Comparison of ENCODE assay signal across 20 cellular contexts in the genomic region with DNA sequence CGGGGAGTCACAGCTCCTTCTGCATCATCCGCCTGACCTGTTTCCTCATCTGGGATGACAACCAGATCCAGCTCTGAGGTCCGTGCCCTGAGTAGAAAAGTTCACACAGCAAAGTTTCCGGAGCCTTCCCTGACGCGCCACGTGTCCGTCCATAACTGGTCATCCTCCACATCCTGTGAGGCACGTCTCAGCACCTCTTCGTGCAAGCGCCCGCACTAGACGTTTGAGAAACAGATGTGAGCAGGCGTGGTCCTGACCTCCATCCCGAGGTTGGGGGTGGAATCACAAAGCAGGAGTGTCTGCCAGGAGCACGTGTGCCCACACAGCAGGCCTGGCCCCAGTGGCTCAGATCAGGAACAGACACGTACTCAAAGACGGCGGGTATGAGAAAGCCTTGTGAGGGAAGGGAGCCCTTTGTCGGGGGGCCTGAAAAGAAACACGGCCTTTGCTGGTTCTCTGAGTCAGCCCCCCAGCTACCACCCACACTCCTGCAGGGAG.
A peak's percentile ranks its signal among the peaks of the same experiment; 100 is the strongest.
DNase-seq lines count a peak whose midpoint lies in the region; ATAC-seq, FAIRE-seq and TF ChIP-seq lines count a peak whose summit lies in the region.
"Had no signal": no experiment of that assay in that cellular context is flagged by ENCODE, and none has a peak within 500 bp of the region (broad histone marks: within the 10 kb centered on the region; RNA-seq: fewer than 3 reads in every experiment).

No MANE protein-coding gene starts in this region.

- H3K27ac ChIP-seq in H1 (ENCODE audit: low read depth, low read length) (no peak overlapping the region), trophoblast cell (ENCODE audit: low read depth, low read length) (no peak overlapping the region)
- H3K27ac ChIP-seq: 22Rv1, A549, C4-2B had no signal

- no peak overlapping the region for H3K4me3 Mint-ChIP-seq in activated CD4-positive, alpha-beta T cell treated with anti-CD3 and anti-CD28 coated beads for 36 hours
- H3K4me3 Mint-ChIP-seq: CD4-positive, alpha-beta T cell had no signal

- CTCF ChIA-PET in activated CD4-positive, alpha-beta T cell treated with anti-CD3 and anti-CD28 coated beads for 36 hours (lab: Charles Lee) = interaction anchor here (0.6 kb wide), 1 partner anchor 1079 kb away, joined by 3 read pairs; no protein-coding TSS in a partner anchor
- CTCF ChIA-PET in H1 (lab: Charles Lee; ENCODE audit: partially characterized antibody) = interaction anchor here (0.6 to 0.7 kb wide), 2 partner anchors 12 to 20 kb away, joined by 3 read pairs; no protein-coding TSS in a partner anchor

- no peaks in the 10 kb centered on the region for H3K23me2 ChIP-seq in H1 (ENCODE audit: low read depth, low read length)

- H4K20me1 ChIP-seq in H1 (replicated peaks in 1 of 2; ENCODE audit: control insufficient read depth in 1 of 2, insufficient read depth in 2 of 2, low read length in 2 of 2) = no peaks in the 10 kb centered on the region

- WGBS in H1 (ENCODE audit: extremely low coverage in 1 of 2, insufficient coverage in 1 of 2, insufficient read length in 1 of 2, insufficient replicate concordance in 2 of 2, low coverage in 1 of 2, low lambda C conversion rate in 2 of 2, missing lambda C conversion rate in 1 of 2), 2 experiments = 90% methylated on average over 20 of the region's 21 CpGs; no CpG with 5 or more reads in 1 of the 2 experiments
- no CpG with 5 or more reads among the region's 21 CpGs for WGBS in trophoblast cell (ENCODE audit: extremely low coverage, insufficient coverage, insufficient read length)

- H3K4me1 Mint-ChIP-seq in activated CD4-positive, alpha-beta T cell treated with anti-CD3 and anti-CD28 coated beads for 36 hours = peaks cover 6% of the 10 kb centered on the region

- TF ChIP-seq EP300 in H1 (IDR thresholded peaks at IDR 0.05; ENCODE audit: borderline replicate concordance in 1 of 2, low read depth in 2 of 2, low read length in 2 of 2) = no peak

- no peak overlapping the region for H2BK120ac ChIP-seq in H1 (replicated peaks; ENCODE audit: low read depth, low read length)
- no peak overlapping the region for H2BK120ac ChIP-seq in trophoblast cell (ENCODE audit: insufficient read depth, low read length, poor library complexity)

- no peak overlapping the region for H3K4me2 ChIP-seq in H1 (ENCODE audit: insufficient read depth in 1 of 2, low read depth in 2 of 2, low read length in 2 of 2)
- H3K4me2 ChIP-seq in trophoblast cell (ENCODE audit: low read length) = no peak overlapping the region
- H3K4me2 ChIP-seq: A549 had no signal

- peak overlapping the region; percentile 47 for H3K27ac Mint-ChIP-seq in activated CD4-positive, alpha-beta T cell treated with anti-CD3 and anti-CD28 coated beads for 36 hours
- H3K27ac Mint-ChIP-seq: CD4-positive, alpha-beta T cell had no signal

- H3K4ac ChIP-seq in H1 (replicated peaks; ENCODE audit: insufficient read length, low read depth, low read length) = no peak overlapping the region
- H3K4ac ChIP-seq in trophoblast cell (ENCODE audit: low read depth, low read length) = no peak overlapping the region

- no peak overlapping the region for H2BK15ac ChIP-seq in H1 (ENCODE audit: low read length)

- TF ChIP-seq CTCF in H1 (IDR thresholded peaks at IDR 0.05; ENCODE audit: control extremely low read depth in 1 of 3, insufficient read depth in 1 of 3, low read depth in 1 of 3, low read length in 3 of 3) = no peak

- no peak for FAIRE-seq in H1 (lab: Jason Lieb, UNC)
- FAIRE-seq: A549, HTR-8/SVneo had no signal

- H3K23ac ChIP-seq in H1 (ENCODE audit: insufficient read length) (no peak overlapping the region), trophoblast cell (ENCODE audit: low read length) (no peak overlapping the region)

- H3K79me2 ChIP-seq in H1 (ENCODE audit: control insufficient read depth in 1 of 2, insufficient read depth in 2 of 2, low read length in 2 of 2) (no peaks in the 10 kb centered on the region), trophoblast cell (ENCODE audit: control insufficient read depth, insufficient read depth, low read length, poor library complexity) (no peaks in the 10 kb centered on the region)

- H3K36me3 ChIP-seq in H1 (ENCODE audit: control insufficient read depth in 2 of 4, insufficient read depth in 4 of 4, low read length in 3 of 4) (no peaks in the 10 kb centered on the region), trophoblast cell (ENCODE audit: control insufficient read depth in 1 of 2, insufficient read depth in 2 of 2, low read length in 2 of 2) (no peaks in the 10 kb centered on the region)
- H3K36me3 ChIP-seq: HAP-1 had no signal

- no peak overlapping the region for H4K12ac ChIP-seq in trophoblast cell (ENCODE audit: low read depth, low read length)

- no peak overlapping the region for H4K91ac ChIP-seq in H1 (replicated peaks; ENCODE audit: insufficient read length, low read length)
- H4K91ac ChIP-seq in trophoblast cell (ENCODE audit: low read depth, low read length) = no peak overlapping the region

- H3K79me1 ChIP-seq in H1 (ENCODE audit: low read depth, low read length) (no peaks in the 10 kb centered on the region), trophoblast cell (ENCODE audit: low read length) (no peaks in the 10 kb centered on the region)

- H2BK5ac ChIP-seq in H1 (ENCODE audit: low read depth, low read length) = no peak overlapping the region
- no peak overlapping the region for H2BK5ac ChIP-seq in trophoblast cell (ENCODE audit: low read depth, low read length, poor library complexity)

- no peak overlapping the region for H3K18ac ChIP-seq in H1 (ENCODE audit: extremely low read depth, low read length)
- H3K18ac ChIP-seq in trophoblast cell (ENCODE audit: low read length) = no peak overlapping the region

- ATAC-seq in activated CD4-positive, alpha-beta T cell treated with anti-CD3 and anti-CD28 coated beads for 36 hours = no peak
- no peak for ATAC-seq in GM21825 (IDR thresholded peaks at IDR 0.05; ENCODE audit: unreplicated experiment)
- ATAC-seq: A549 had no signal

- H3K4me3 ChIP-seq in H1 (ENCODE audit: extremely low read depth in 1 of 4, insufficient read depth in 2 of 4, low read depth in 3 of 4, low read length in 4 of 4) (no peak overlapping the region), trophoblast cell (ENCODE audit: low read depth, low read length) (no peak overlapping the region)
- H3K4me3 ChIP-seq: A549, HAP-1 had no signal

- H2BK12ac ChIP-seq in H1 (ENCODE audit: low read depth, low read length) (no peak overlapping the region), trophoblast cell (ENCODE audit: low read length) (no peak overlapping the region)

- intact Hi-C loops in activated CD4-positive, alpha-beta T cell treated with anti-CD3 and anti-CD28 coated beads for 36 hours (cut with DNase I, micrococcal nuclease) = no loop called here

- no peak overlapping the region for H3K56ac ChIP-seq in H1 (replicated peaks; ENCODE audit: insufficient read length, low read depth, low read length)

- no peaks in the 10 kb centered on the region for H3K27me3 Mint-ChIP-seq in activated CD4-positive, alpha-beta T cell treated with anti-CD3 and anti-CD28 coated beads for 36 hours
- H3K27me3 Mint-ChIP-seq: CD4-positive, alpha-beta T cell had no signal

- POLR2A ChIA-PET in activated CD4-positive, alpha-beta T cell treated with anti-CD3 and anti-CD28 coated beads for 36 hours (lab: Charles Lee) = no interaction called here
- POLR2A ChIA-PET in H1 (lab: Charles Lee; ENCODE audit: partially characterized antibody) = no interaction called here

- TF ChIP-seq POLR2A in H1 (IDR thresholded peaks at IDR 0.05; ENCODE audit: control extremely low read depth in 1 of 2, low read depth in 2 of 2, low read length in 2 of 2) = no peak

- no peak for TF ChIP-seq RAD21 in H1 (IDR thresholded peaks at IDR 0.05 in 1 of 2, conservative IDR thresholded peaks at IDR 0.05 in 1 of 2; ENCODE audit: low read depth in 2 of 2, low read length in 2 of 2)

- H2AFZ ChIP-seq in H1 (ENCODE audit: low read length) (no peak overlapping the region), trophoblast cell (ENCODE audit: insufficient read depth, low read length, poor library complexity) (no peak overlapping the region)

- H3K9ac ChIP-seq in H1 (replicated peaks in 1 of 4; ENCODE audit: extremely low read depth in 1 of 4, low read depth in 3 of 4, low read length in 3 of 4) (no peak overlapping the region), trophoblast cell (ENCODE audit: low read length) (peak overlapping the region; percentile 75)

- H3K27me3 ChIP-seq in H1 (replicated peaks in 1 of 4; ENCODE audit: control insufficient read depth in 3 of 4, extremely low read depth in 1 of 4, insufficient read depth in 3 of 4, low read length in 3 of 4) (no peaks in the 10 kb centered on the region), trophoblast cell (ENCODE audit: insufficient read depth, low read length) (no peaks in the 10 kb centered on the region)

- H3K9me3 ChIP-seq in H1 (ENCODE audit: insufficient read depth in 2 of 2, low read depth in 1 of 2, low read length in 1 of 2) (no peaks in the 10 kb centered on the region), trophoblast cell (ENCODE audit: insufficient read depth, low read depth, low read length) (peaks cover 3% of the 10 kb centered on the region)
- H3K9me3 ChIP-seq: A549, HAP-1 had no signal

- H3K4me1 ChIP-seq in H1 (replicated peaks in 1 of 4; ENCODE audit: control insufficient read depth in 3 of 4, insufficient read depth in 4 of 4, low read length in 3 of 4) (no peaks in the 10 kb centered on the region), trophoblast cell (ENCODE audit: control insufficient read depth in 1 of 2, insufficient read depth in 2 of 2, low read length in 2 of 2) (no peaks in the 10 kb centered on the region)
- H3K4me1 ChIP-seq: A549, HAP-1 had no signal

- H2AK5ac ChIP-seq in H1 (ENCODE audit: low read depth, low read length) (0 out of 2 replicates have a peak overlapping the region, but pooled peaks have one; percentile 13), trophoblast cell (ENCODE audit: low read length) (no peak overlapping the region)

- H2BK20ac ChIP-seq in H1 (ENCODE audit: low read length) = no peak overlapping the region

- H4K8ac ChIP-seq in H1 (ENCODE audit: extremely low read depth, insufficient read depth, low read length) (no peak overlapping the region), trophoblast cell (ENCODE audit: low read depth, low read length) (no peak overlapping the region)

- H4K5ac ChIP-seq in H1 (ENCODE audit: insufficient read length, low read depth, low read length) = no peak overlapping the region

- no peak for DNase-seq in activated CD4-positive, alpha-beta T cell treated with anti-CD3 and anti-CD28 coated beads for 36 hours
- DNase-seq in activated CD4-positive, alpha-beta T cell treated with anti-CD3 and anti-CD28 coated beads for 4 hours = no peak
- DNase-seq in H1 (ENCODE audit: low read depth in 1 of 2, low spot score in 2 of 2) = no peak
- DNase-seq in trophoblast cell = no peak
- DNase-seq in HK-2 (ENCODE audit: unreplicated experiment) = no peak
- DNase-seq in kidney tubule cell (ENCODE audit: low spot score) = no peak
- no peak for DNase-seq in OCI-M1 (lab: John Stamatoyannopoulos, UW)
- DNase-seq: AML-193; CD4-positive, alpha-beta T cell; DMS153; DMS79; GF-D8; GOT3; IMR-90 had no signal

- no peaks in the 10 kb centered on the region for H3K36me3 Mint-ChIP-seq in activated CD4-positive, alpha-beta T cell treated with anti-CD3 and anti-CD28 coated beads for 36 hours (ENCODE audit: low read depth)

- no peak overlapping the region for H3K14ac ChIP-seq in H1 (ENCODE audit: insufficient read length)
- no peak overlapping the region for H3K14ac ChIP-seq in trophoblast cell (ENCODE audit: low read length)

- no peaks in the 10 kb centered on the region for H3K9me3 Mint-ChIP-seq in activated CD4-positive, alpha-beta T cell treated with anti-CD3 and anti-CD28 coated beads for 36 hours (ENCODE audit: low read depth)
- H3K9me3 Mint-ChIP-seq: CD4-positive, alpha-beta T cell had no signal
